ENCODE assay signal across 12 cellular contexts in genomic region chr2:108403494-108403893, GRCh38. TPM values are rescaled to one million over a fixed set of nuclear protein-coding genes. Genes with fewer than 3 reads are reported as not detected.
DNase-seq lines count a peak whose midpoint lies in the region; ATAC-seq, FAIRE-seq and TF ChIP-seq lines count a peak whose summit lies in the region.
"Had no signal": no experiment of that assay in that cellular context is flagged by ENCODE, and none has a peak within 500 bp of the region (broad histone marks: within the 10 kb centered on the region; RNA-seq: fewer than 3 reads in every experiment).

No MANE protein-coding gene starts in this region.

- no peaks in the 10 kb centered on the region for H3K27me3 ChIP-seq in left lung

- H3K4me3 Mint-ChIP-seq in natural killer cell = no peak overlapping the region
- H3K4me3 Mint-ChIP-seq: effector memory CD8-positive, alpha-beta T cell had no signal

- intact Hi-C loops in natural killer cell (cut with micrococcal nuclease) = no loop called here
- intact Hi-C loops in left lung (cut with DNase I) = no loop called here

- no peaks in the 10 kb centered on the region for H3K36me3 Mint-ChIP-seq in natural killer cell

- no peaks in the 10 kb centered on the region for H3K4me1 ChIP-seq in left lung

- H3K36me3 ChIP-seq in left lung = no peaks in the 10 kb centered on the region

- DNase-seq in EL (peak; percentile 89), RCC 7860 (ENCODE audit: low spot score) (peak; percentile 56), fibroblast of mammary gland (ENCODE audit: low read depth) (peak; percentile 75), renal cortical epithelial cell (ENCODE audit: low read depth) (peak; percentile 88), natural killer cell (no peak), left lung (no peak), NCI-H2196 (lab: John Stamatoyannopoulos, UW; ENCODE audit: unreplicated experiment) (no peak)
- DNase-seq: effector memory CD8-positive, alpha-beta T cell; NCI-H1694; NCI-H774 had no signal

- no peak overlapping the region for H3K4me3 ChIP-seq in fibroblast of mammary gland (ENCODE audit: control insufficient read depth, low read depth, low read length)
- no peak overlapping the region for H3K4me3 ChIP-seq in left lung

- TF ChIP-seq CTCF in fibroblast of mammary gland (conservative IDR thresholded peaks at IDR 0.05; ENCODE audit: control insufficient read depth, insufficient read depth, low read depth, low read length) (no peak), natural killer cell (IDR thresholded peaks at IDR 0.05) (no peak), left lung (IDR thresholded peaks at IDR 0.05) (no peak)

- H3K27ac Mint-ChIP-seq in natural killer cell = no peak overlapping the region
- H3K27ac Mint-ChIP-seq: effector memory CD8-positive, alpha-beta T cell had no signal

- FAIRE-seq in RCC 7860 (lab: Jason Lieb, UNC) = peak; percentile 79

- peaks cover 3 to 7% of the 10 kb centered on the region in 2 donors for H3K27me3 Mint-ChIP-seq in natural killer cell (ENCODE audit: low read depth in 2 of 2)

- ATAC-seq in natural killer cell (no peak), left lung (no peak), HG03439 (IDR thresholded peaks at IDR 0.05; ENCODE audit: unreplicated experiment) (no peak)
- ATAC-seq: effector memory CD8-positive, alpha-beta T cell had no signal

- H3K9me3 Mint-ChIP-seq in natural killer cell = peaks cover 2 to 5% of the 10 kb centered on the region in 2 donors

- H3K27ac ChIP-seq in left lung = no peak overlapping the region

- H3K9me3 ChIP-seq in left lung = peaks cover 3 to 61% of the 10 kb centered on the region in 2 donors

- H3K4me1 Mint-ChIP-seq in natural killer cell = no peaks in the 10 kb centered on the region

RNA-seq across cellular contexts. Expression of gene SULT1C4, which starts 25.7 kb away (rescaled TPM):
- total RNA-seq in renal cortical epithelial cell (37.2 and 47.7 TPM in 2 replicates), natural killer cell (not detected), left lung (1 to 10 TPM; 3.6 to 8.8 TPM)
- total RNA-seq: SK-MEL-5 had no signal

RNA-seq across cellular contexts. Expression of gene GCC2, which starts 45.5 kb away (rescaled TPM):
- 28.7 and 102 TPM in 2 replicates for total RNA-seq in renal cortical epithelial cell
- 100 to 1,000 TPM in 1 of 3 donors, 10 to 100 TPM in 2; 84.8 to 110 (median 89.6) TPM for total RNA-seq in natural killer cell
- 10 to 100 TPM; 35.0 to 40.5 TPM for total RNA-seq in left lung

Comparison
In these comparisons a context has a peak if more than half of its experiments do, and no peak if none do; other contexts are left out.
1. DNase-seq: peak in EL (single experiment), RCC 7860 (single experiment), fibroblast of mammary gland (single experiment) and renal cortical epithelial cell (single experiment); none in natural killer cell (single experiment), left lung (0 of 2) and NCI-H2196 (single experiment).
2. RNA of gene SULT1C4, which starts 25.7 kb away (total RNA-seq): 37.2 to 47.7 TPM in renal cortical epithelial cell and 3.6 to 8.8 TPM in left lung; not detected in natural killer cell; every median in the first group is over 4 times any median in the second.